Comparison of ENCODE assay signal across 8 cellular contexts in the genomic region with DNA sequence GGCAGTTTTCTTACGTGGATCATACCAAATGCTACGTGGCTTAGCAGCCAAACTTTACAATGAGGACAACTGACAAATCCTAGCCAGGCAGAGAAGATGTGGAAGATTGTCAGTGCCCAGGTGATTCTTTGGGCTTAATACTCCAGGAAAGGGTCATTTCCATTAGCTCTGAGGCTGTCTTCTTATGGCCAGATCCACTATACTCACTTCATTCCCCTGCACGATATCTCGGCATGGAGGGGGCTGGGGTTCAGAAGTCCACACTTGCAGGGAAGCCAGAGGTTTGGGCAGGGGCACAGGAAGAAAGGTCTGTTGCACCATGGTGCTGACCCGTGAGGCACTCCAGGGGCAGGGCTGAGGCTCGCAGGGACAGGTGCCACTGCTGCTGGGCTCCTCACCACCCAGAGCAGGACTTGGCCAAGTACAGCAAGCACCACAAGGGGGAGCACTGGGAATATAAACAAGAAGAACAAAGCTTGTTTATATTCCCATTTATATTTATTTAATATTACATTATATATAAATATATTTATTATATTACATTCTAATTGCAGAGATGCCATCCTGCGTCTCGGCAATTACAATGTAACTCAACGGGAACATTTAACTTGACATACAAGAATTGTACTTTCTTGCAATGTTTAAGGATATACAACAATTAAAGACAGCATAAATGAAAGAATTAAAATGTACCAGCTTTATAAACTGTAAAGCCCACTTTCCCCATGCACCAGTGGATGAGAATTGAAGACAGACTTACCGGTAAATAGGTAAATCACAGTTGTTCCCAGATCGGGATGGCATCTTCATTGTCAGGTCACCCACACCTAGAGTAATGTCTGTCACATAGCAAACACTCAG. TPM values are rescaled to one million over a fixed set of nuclear protein-coding genes. Genes with fewer than 3 reads are reported as not detected.
A peak's percentile ranks its signal among the peaks of the same experiment; 100 is the strongest.
DNase-seq lines count a peak whose midpoint lies in the region; ATAC-seq and TF ChIP-seq lines count a peak whose summit lies in the region.

No MANE protein-coding gene starts in this region.

- peak; percentile 54; the same call in 1 of the 2 replicates for TF ChIP-seq CTCF in GM12875 (IDR thresholded peaks at IDR 0.05; ENCODE audit: borderline replicate concordance, insufficient read depth, low read depth, low read length)
- peak; percentile 23 to 70 (median 48) for TF ChIP-seq CTCF in esophagus squamous epithelium (IDR thresholded peaks at IDR 0.05)
- peak; percentile 69 to 77 (median 75) for TF ChIP-seq CTCF in nephron (IDR thresholded peaks at IDR 0.05; ENCODE audit: unreplicated experiment in 3 of 3)

- peaks cover 11% of the 10 kb centered on the region for H3K4me1 Mint-ChIP-seq in nephron

- no peaks in the 10 kb centered on the region for H3K9me3 ChIP-seq in esophagus squamous epithelium

- no peaks in the 10 kb centered on the region for H3K27me3 ChIP-seq in esophagus squamous epithelium

- no peak overlapping the region for H3K27ac ChIP-seq in esophagus squamous epithelium

- H3K9me3 Mint-ChIP-seq in nephron, result no peaks in the 10 kb centered on the region

- H3K36me3 Mint-ChIP-seq in nephron (ENCODE audit: low read depth), result peaks cover 6% of the 10 kb centered on the region

- WGBS in esophagus squamous epithelium, 2 donors, result 58 to 64% methylated on average over 11 of the region's 11 CpGs

- no peak overlapping the region for H3K27ac Mint-ChIP-seq in nephron

- no peak overlapping the region for H3K4me3 Mint-ChIP-seq in nephron

- no peak overlapping the region for H3K4me3 ChIP-seq in GM12875 (ENCODE audit: low read depth, low read length)
- no peak overlapping the region for H3K4me3 ChIP-seq in esophagus squamous epithelium

- H3K36me3 ChIP-seq in esophagus squamous epithelium, result no peaks in the 10 kb centered on the region

- ATAC-seq in HG03469 (IDR thresholded peaks at IDR 0.05; ENCODE audit: unreplicated experiment), result peak; percentile 44
- peak; percentile 57 for ATAC-seq in stimulated activated naive CD8-positive, alpha-beta T cell treated with anti-CD3 and anti-CD28 coated beads, Interleukin-15, Interleukin-2, amounts not matched to agents 100 U/mL and 50 U/mL, for 24 hours
- no peak for ATAC-seq in HG03045 (IDR thresholded peaks at IDR 0.05; ENCODE audit: unreplicated experiment)

- intact Hi-C loops in esophagus squamous epithelium (cut with DNase I), result loop anchor here (10.0 kb wide), 1 partner anchor 111 kb away; no protein-coding TSS in a partner anchor

- H3K27me3 Mint-ChIP-seq in nephron (ENCODE audit: low read depth), result no peaks in the 10 kb centered on the region

- peak; percentile 82 for DNase-seq in OCI-M1 (lab: John Stamatoyannopoulos, UW)
- DNase-seq in activated T-cell treated with anti-CD3 and anti-CD28 coated beads for 24 hours (ENCODE audit: low read depth), result peak; percentile 35
- DNase-seq in esophagus squamous epithelium (lab: John Stamatoyannopoulos, UW), result no peak
- peak; percentile 76 for DNase-seq in stimulated activated naive CD8-positive, alpha-beta T cell treated with anti-CD3 and anti-CD28 coated beads, Interleukin-15, Interleukin-2, amounts not matched to agents 100 U/mL and 50 U/mL, for 24 hours

- TF ChIP-seq POLR2A in esophagus squamous epithelium (IDR thresholded peaks at IDR 0.05), result no peak

- H3K4me1 ChIP-seq in esophagus squamous epithelium, result no peaks in the 10 kb centered on the region

RNA-seq across cellular contexts. Expression of gene CLUL1, which starts 27.2 kb away (rescaled TPM):
- 1 to 10 TPM in 1 of 4 donors, not detected in 3; 2.3 TPM for total RNA-seq in esophagus squamous epithelium

RNA-seq across cellular contexts. Expression of gene TYMS, which starts 33.5 kb away (rescaled TPM):
- total RNA-seq in esophagus squamous epithelium, result 10 to 100 TPM in 3 of 4 donors, 1 to 10 TPM in 1; 6.7 to 29.6 (median 21.3) TPM

RNA-seq across cellular contexts. Expression of gene CETN1, which starts 43.8 kb away (rescaled TPM):
- total RNA-seq in esophagus squamous epithelium, result not detected
